ENCODE assay signal across 19 cellular contexts in genomic region chr7:76430211-76430610, GRCh38. TPM values are rescaled to one million over a fixed set of nuclear protein-coding genes. Genes with fewer than 3 reads are reported as not detected.
"Had no signal": no experiment of that assay in that cellular context is flagged by ENCODE, and none has a peak within 500 bp of the region (broad histone marks: within the 10 kb centered on the region; RNA-seq: fewer than 3 reads in every experiment).

No MANE protein-coding gene starts in this region.

- H3K9me3 ChIP-seq: colonic mucosa, psoas muscle, right lobe of liver, stomach, uterus had no signal

- H2AFZ ChIP-seq: parathyroid adenoma had no signal

- H3K27ac Mint-ChIP-seq: nephron had no signal

- H3K4me3 ChIP-seq: colonic mucosa, lung, psoas muscle, right lobe of liver, skin epidermis, stomach, uterus had no signal

- H3K4me1 Mint-ChIP-seq: nephron had no signal

- H3K27me3 ChIP-seq: colonic mucosa, foreskin keratinocyte, right lobe of liver, uterus had no signal

- H3K79me2 ChIP-seq: parathyroid adenoma had no signal

- H3K4me3 Mint-ChIP-seq: nephron had no signal

- H3K9ac ChIP-seq: parathyroid adenoma had no signal

- H3K4me1 ChIP-seq: colonic mucosa, parathyroid adenoma, psoas muscle, right lobe of liver, stomach, uterus had no signal

- ATAC-seq: foreskin keratinocyte, left colon, left ventricle myocardium superior, right lobe of liver had no signal

- H3K36me3 ChIP-seq: colonic mucosa, right lobe of liver, uterus had no signal

- DNase-seq: colonic mucosa; dermis blood vessel endothelial cell; foreskin keratinocyte; left colon; left ventricle myocardium superior; mesendoderm; psoas muscle; retina; stimulated activated CD4-positive, alpha-beta T cell treated with anti-CD3 and anti-CD28 coated beads, Interleukin-2, amount 100 ng/mL, for 24 hours; stimulated activated naive CD4-positive, alpha-beta T cell; stomach; substantia nigra had no signal

- H3K27ac ChIP-seq: colonic mucosa, foreskin keratinocyte, parathyroid adenoma, psoas muscle, right lobe of liver, skin epidermis, stomach, uterus had no signal

- H3K9me3 Mint-ChIP-seq: nephron had no signal

RNA-seq across cellular contexts. Expression of gene ZP3, which starts 5.5 kb away (rescaled TPM):
- total RNA-seq: left ventricle myocardium superior had no signal

RNA-seq across cellular contexts. Expression of gene SSC4D, which starts 20.7 kb away (rescaled TPM):
- total RNA-seq: mononuclear cell had no signal
